In the genomic region with DNA sequence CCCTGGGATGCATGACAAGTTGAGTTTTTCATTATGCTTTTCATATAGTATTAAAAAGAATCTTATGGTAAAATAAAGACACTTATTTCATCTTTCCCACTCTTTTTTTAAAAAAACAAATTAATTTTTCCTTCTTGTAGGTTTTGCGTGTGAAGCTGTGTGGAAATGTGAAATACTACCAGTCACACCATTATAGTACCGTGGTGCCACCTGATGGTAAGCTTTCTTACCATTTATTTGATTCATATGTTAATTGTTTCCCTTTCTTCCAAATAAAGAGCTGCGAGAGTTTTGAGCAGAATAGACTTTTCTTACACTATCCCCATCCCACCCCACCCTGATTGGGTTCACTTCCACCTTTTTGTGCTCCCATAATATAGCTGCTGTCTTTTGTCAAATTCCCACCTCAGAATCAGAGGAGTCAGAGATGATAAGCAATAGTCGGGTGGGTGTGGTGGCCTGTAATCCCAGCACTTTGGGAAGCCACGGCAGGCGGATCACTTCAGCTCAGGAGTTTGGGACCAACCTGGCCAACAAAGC, we compare ENCODE assay signal across 16 cellular contexts. TPM values are rescaled to one million over a fixed set of nuclear protein-coding genes. Genes with fewer than 3 reads are reported as not detected.
DNase-seq lines count a peak whose midpoint lies in the region; ATAC-seq, FAIRE-seq and TF ChIP-seq lines count a peak whose summit lies in the region.
"Had no signal": no experiment of that assay in that cellular context is flagged by ENCODE, and none has a peak within 500 bp of the region (broad histone marks: within the 10 kb centered on the region; RNA-seq: fewer than 3 reads in every experiment).

No MANE protein-coding gene starts in this region.

- no peak overlapping the region for H2BK120ac ChIP-seq in H1 (replicated peaks; ENCODE audit: low read depth, low read length)

- POLR2A ChIA-PET in H1 (lab: Charles Lee; ENCODE audit: partially characterized antibody), result no interaction called here

- H3K36me3 ChIP-seq in H1 (ENCODE audit: control insufficient read depth in 2 of 4, insufficient read depth in 4 of 4, low read length in 3 of 4), result no peaks in the 10 kb centered on the region
- H3K36me3 ChIP-seq: breast epithelium, SJSA1 had no signal

- H2BK5ac ChIP-seq in H1 (ENCODE audit: low read depth, low read length), result no peak overlapping the region

- H2AK5ac ChIP-seq in H1 (ENCODE audit: low read depth, low read length), result no peak overlapping the region

- TF ChIP-seq CTCF in H1 (IDR thresholded peaks at IDR 0.05; ENCODE audit: control extremely low read depth in 1 of 3, insufficient read depth in 1 of 3, low read depth in 1 of 3, low read length in 3 of 3), result no peak
- TF ChIP-seq CTCF in osteocyte (IDR thresholded peaks at IDR 0.05), result peak; percentile 34

- no peaks in the 10 kb centered on the region; the same call in 1 of the 2 replicates for H3K79me1 ChIP-seq in H1 (ENCODE audit: low read depth, low read length)

- 85% methylated on average over 6 of the region's 6 CpGs; no CpG with 5 or more reads in 1 of the 2 experiments for WGBS in H1 (ENCODE audit: extremely low coverage in 1 of 2, insufficient coverage in 1 of 2, insufficient read length in 1 of 2, insufficient replicate concordance in 2 of 2, low coverage in 1 of 2, low lambda C conversion rate in 2 of 2, missing lambda C conversion rate in 1 of 2), 2 experiments

- no peak overlapping the region for H3K27ac ChIP-seq in H1 (ENCODE audit: low read depth, low read length)
- H3K27ac ChIP-seq: breast epithelium, SJSA1 had no signal

- peaks cover 37% of the 10 kb centered on the region for H3K36me3 Mint-ChIP-seq in activated naive CD4-positive, alpha-beta T cell treated with anti-CD3 and anti-CD28 coated beads, Interleukin-2, amount 10 ng/mL, durations not matched to agents 7 days and 5 days
- no peaks in the 10 kb centered on the region for H3K36me3 Mint-ChIP-seq in activated naive CD4-positive, alpha-beta T cell treated with anti-CD3 and anti-CD28 coated beads, Interleukin-2, amount 50 U/mL, for 72 hours
- H3K36me3 Mint-ChIP-seq in osteocyte (ENCODE audit: unreplicated experiment), result no peaks in the 10 kb centered on the region

- no peaks in the 10 kb centered on the region for H3K27me3 ChIP-seq in H1 (replicated peaks in 1 of 4; ENCODE audit: control insufficient read depth in 3 of 4, extremely low read depth in 1 of 4, insufficient read depth in 3 of 4, low read length in 3 of 4)
- H3K27me3 ChIP-seq: breast epithelium, SJSA1 had no signal

- CTCF ChIA-PET in activated naive CD4-positive, alpha-beta T cell treated with anti-CD3 and anti-CD28 coated beads, Interleukin-2, amount 10 ng/mL, durations not matched to agents 7 days and 5 days (lab: Charles Lee), result interaction anchor here (0.7 to 1.9 kb wide), 8 partner anchors 10 to 235 kb away, joined by 3 to 7 read pairs (median 3); no protein-coding TSS in a partner anchor
- CTCF ChIA-PET in H1 (lab: Charles Lee; ENCODE audit: partially characterized antibody), result interaction anchor here (0.7 to 1.7 kb wide), 12 partner anchors 11 to 226 kb away, joined by 3 to 8 read pairs (median 3); a partner anchor contains a TSS

- H3K79me2 ChIP-seq in H1 (ENCODE audit: control insufficient read depth in 1 of 2, insufficient read depth in 2 of 2, low read length in 2 of 2), result no peaks in the 10 kb centered on the region

- H3K4me1 ChIP-seq in H1 (replicated peaks in 1 of 4; ENCODE audit: control insufficient read depth in 3 of 4, insufficient read depth in 4 of 4, low read length in 3 of 4), result peaks cover 1 to 10% (median 3%) of the 10 kb centered on the region in 4 experiments; a peak in 5 of 7 replicates
- H3K4me1 ChIP-seq: breast epithelium, SJSA1 had no signal

- H3K18ac ChIP-seq in H1 (ENCODE audit: extremely low read depth, low read length), result no peak overlapping the region

- no peaks in the 10 kb centered on the region for H3K9me3 ChIP-seq in H1 (ENCODE audit: insufficient read depth in 2 of 2, low read depth in 1 of 2, low read length in 1 of 2)
- H3K9me3 ChIP-seq: breast epithelium had no signal

- FAIRE-seq in H1 (lab: Jason Lieb, UNC), result no peak

- H3K27me3 Mint-ChIP-seq in activated naive CD4-positive, alpha-beta T cell treated with anti-CD3 and anti-CD28 coated beads, Interleukin-2, amount 10 ng/mL, durations not matched to agents 7 days and 5 days, result no peaks in the 10 kb centered on the region
- no peaks in the 10 kb centered on the region for H3K27me3 Mint-ChIP-seq in osteocyte (ENCODE audit: unreplicated experiment)
- H3K27me3 Mint-ChIP-seq: progenitor cell of endocrine pancreas had no signal

- no peaks in the 10 kb centered on the region for H3K23me2 ChIP-seq in H1 (ENCODE audit: low read depth, low read length)

- no peak overlapping the region for H2BK20ac ChIP-seq in H1 (ENCODE audit: low read length)

- no peak overlapping the region for H3K4me3 Mint-ChIP-seq in activated naive CD4-positive, alpha-beta T cell treated with anti-CD3 and anti-CD28 coated beads, Interleukin-2, amount 10 ng/mL, durations not matched to agents 7 days and 5 days
- H3K4me3 Mint-ChIP-seq in osteocyte (ENCODE audit: unreplicated experiment), result no peak overlapping the region

- TF ChIP-seq RAD21 in H1 (IDR thresholded peaks at IDR 0.05 in 1 of 2, conservative IDR thresholded peaks at IDR 0.05 in 1 of 2; ENCODE audit: low read depth in 2 of 2, low read length in 2 of 2), result peak; percentile 27 to 38

- H3K9ac ChIP-seq in H1 (replicated peaks in 1 of 4; ENCODE audit: extremely low read depth in 1 of 4, low read depth in 3 of 4, low read length in 3 of 4), result no peak overlapping the region

- H2AFZ ChIP-seq in H1 (ENCODE audit: low read length), result no peak overlapping the region

- no peak overlapping the region for H3K23ac ChIP-seq in H1 (ENCODE audit: insufficient read length)

- no peak for TF ChIP-seq POLR2A in H1 (IDR thresholded peaks at IDR 0.05; ENCODE audit: control extremely low read depth in 1 of 2, low read depth in 2 of 2, low read length in 2 of 2)

- H3K4me2 ChIP-seq in H1 (ENCODE audit: insufficient read depth in 1 of 2, low read depth in 2 of 2, low read length in 2 of 2), result 0 out of 4 replicates have a peak overlapping the region, but pooled peaks of 1 of the 2 experiments have one; percentile 4

- H3K4me3 ChIP-seq in H1 (ENCODE audit: extremely low read depth in 1 of 4, insufficient read depth in 2 of 4, low read depth in 3 of 4, low read length in 4 of 4), result no peak overlapping the region
- H3K4me3 ChIP-seq: breast epithelium, SJSA1 had no signal

- no peak for ATAC-seq in activated naive CD4-positive, alpha-beta T cell treated with anti-CD3 and anti-CD28 coated beads, Interleukin-2, amount 50 U/mL, for 72 hours
- ATAC-seq in HG03095 (IDR thresholded peaks at IDR 0.05; ENCODE audit: unreplicated experiment), result no peak
- ATAC-seq in GM19467 (IDR thresholded peaks at IDR 0.05; ENCODE audit: unreplicated experiment), result no peak

- H3K27ac Mint-ChIP-seq in activated naive CD4-positive, alpha-beta T cell treated with anti-CD3 and anti-CD28 coated beads, Interleukin-2, amount 10 ng/mL, durations not matched to agents 7 days and 5 days, result no peak overlapping the region
- H3K27ac Mint-ChIP-seq in activated naive CD4-positive, alpha-beta T cell treated with anti-CD3 and anti-CD28 coated beads, Interleukin-2, amount 50 U/mL, for 72 hours, result peak overlapping the region in 1 of 2 donors; percentile 46
- H3K27ac Mint-ChIP-seq in osteocyte (ENCODE audit: unreplicated experiment), result no peak overlapping the region
- H3K27ac Mint-ChIP-seq: progenitor cell of endocrine pancreas had no signal

- H3K4me1 Mint-ChIP-seq in activated naive CD4-positive, alpha-beta T cell treated with anti-CD3 and anti-CD28 coated beads, Interleukin-2, amount 10 ng/mL, durations not matched to agents 7 days and 5 days, result peaks cover 32% of the 10 kb centered on the region
- H3K4me1 Mint-ChIP-seq in osteocyte (ENCODE audit: unreplicated experiment), result no peaks in the 10 kb centered on the region

- no peak overlapping the region for H3K14ac ChIP-seq in H1 (ENCODE audit: insufficient read length)

- H3K56ac ChIP-seq in H1 (replicated peaks; ENCODE audit: insufficient read length, low read depth, low read length), result no peak overlapping the region

- TF ChIP-seq EP300 in H1 (IDR thresholded peaks at IDR 0.05; ENCODE audit: borderline replicate concordance in 1 of 2, low read depth in 2 of 2, low read length in 2 of 2), result no peak

- H4K5ac ChIP-seq in H1 (ENCODE audit: insufficient read length, low read depth, low read length), result no peak overlapping the region

- DNase-seq in activated naive CD4-positive, alpha-beta T cell treated with anti-CD3 and anti-CD28 coated beads, Interleukin-2, amount 10 ng/mL, durations not matched to agents 7 days and 5 days, result peak; percentile 37
- DNase-seq in activated naive CD4-positive, alpha-beta T cell treated with anti-CD3 and anti-CD28 coated beads, Interleukin-2, amount 50 U/mL, for 72 hours (ENCODE audit: low spot score in 2 of 2), result no peak
- peak; percentile 5 to 15 for DNase-seq in NCI-H526 (lab: John Stamatoyannopoulos, UW)
- no peak for DNase-seq in H1 (ENCODE audit: low read depth in 1 of 2, low spot score in 2 of 2)
- no peak for DNase-seq in osteocyte (ENCODE audit: extremely low spot score, unreplicated experiment)
- DNase-seq in SIG-M5 treated with dmso at 0.1 percent for 504 hours (lab: John Stamatoyannopoulos, UW; ENCODE audit: unreplicated experiment), result no peak
- DNase-seq: activated T-cell treated with anti-CD3 and anti-CD28 coated beads, Interleukin-2, amount 50 U/mL, for 1 hour; AML-193; erythroblast; NCI-H1417 treated with DMSO at 0.1 percent for 48 hours; NCI-H69 had no signal

- H3K4ac ChIP-seq in H1 (replicated peaks; ENCODE audit: insufficient read length, low read depth, low read length), result no peak overlapping the region

- no peak overlapping the region for H2BK12ac ChIP-seq in H1 (ENCODE audit: low read depth, low read length)

- no peak overlapping the region for H4K91ac ChIP-seq in H1 (replicated peaks; ENCODE audit: insufficient read length, low read length)

- H4K20me1 ChIP-seq in H1 (replicated peaks in 1 of 2; ENCODE audit: control insufficient read depth in 1 of 2, insufficient read depth in 2 of 2, low read length in 2 of 2), result no peaks in the 10 kb centered on the region

- H3K9me3 Mint-ChIP-seq in activated naive CD4-positive, alpha-beta T cell treated with anti-CD3 and anti-CD28 coated beads, Interleukin-2, amount 10 ng/mL, durations not matched to agents 7 days and 5 days, result no peaks in the 10 kb centered on the region
- H3K9me3 Mint-ChIP-seq in activated naive CD4-positive, alpha-beta T cell treated with anti-CD3 and anti-CD28 coated beads, Interleukin-2, amount 50 U/mL, for 72 hours, result no peaks in the 10 kb centered on the region
- no peaks in the 10 kb centered on the region for H3K9me3 Mint-ChIP-seq in osteocyte (ENCODE audit: unreplicated experiment)

- H4K8ac ChIP-seq in H1 (ENCODE audit: extremely low read depth, insufficient read depth, low read length), result no peak overlapping the region

- H2BK15ac ChIP-seq in H1 (ENCODE audit: low read length), result no peak overlapping the region

RNA-seq across cellular contexts. Expression of a gene that starts 44.3 kb away (rescaled TPM):
- 10 to 100 TPM; 23.7 to 33.3 TPM for total RNA-seq in activated naive CD4-positive, alpha-beta T cell treated with anti-CD3 and anti-CD28 coated beads, Interleukin-2, amount 50 U/mL, for 72 hours
- 29.5 and 36.4 TPM in 2 replicates for total RNA-seq in H1 (2021; fragmentation: NEBNext Ultra II Directional; extraction: Animal tissue kit (Norgen Biotek cat#: 25700))
- polyA plus RNA-seq in H1 (2011; rRNA removed), result 21.7 and 35.1 TPM in 2 replicates
- 35.4 TPM for polyA plus RNA-seq in H1 (2011; cell fraction: cytosol; rRNA removed)
- 9.7 TPM for polyA plus RNA-seq in H1 (2011; cell fraction: nucleus; rRNA removed)
- 24.1 to 46.6 TPM (median 32.3 TPM) in 4 replicates for polyA plus RNA-seq in H1 (2012, experiment 1 of 2)
- polyA plus RNA-seq in H1 (2012, experiment 2 of 2), result 14.9 TPM
- 27.1 TPM for polyA plus RNA-seq in H1 (2013, experiment 1 of 2)
- polyA plus RNA-seq in H1 (2013, experiment 2 of 2), result 24.7 TPM
- polyA minus RNA-seq in H1 (2011; rRNA and poly(A)+ RNA removed), result 33.5 and 43.2 TPM in 2 replicates
- 20.2 TPM for polyA minus RNA-seq in H1 (2011; cell fraction: cytosol; rRNA and poly(A)+ RNA removed)
- polyA minus RNA-seq in H1 (2011; cell fraction: nucleus; rRNA and poly(A)+ RNA removed), result 10.9 TPM
- total RNA-seq in osteocyte, result 19.8 and 23.3 TPM in 2 replicates

Comparison
In these comparisons a context has a peak if more than half of its experiments do, and no peak if none do; other contexts are left out.
1. DNase-seq: peak in activated naive CD4-positive, alpha-beta T cell treated with anti-CD3 and anti-CD28 coated beads, Interleukin-2, amount 10 ng/mL, durations not matched to agents 7 days and 5 days (single experiment) and NCI-H526 (2 of 2); none in activated naive CD4-positive, alpha-beta T cell treated with anti-CD3 and anti-CD28 coated beads, Interleukin-2, amount 50 U/mL, for 72 hours (0 of 2), H1 (0 of 2), osteocyte (single experiment) and SIG-M5 treated with dmso at 0.1 percent for 504 hours (single experiment).